1 cellular context compared by ENCODE assay signal in the genomic region with DNA sequence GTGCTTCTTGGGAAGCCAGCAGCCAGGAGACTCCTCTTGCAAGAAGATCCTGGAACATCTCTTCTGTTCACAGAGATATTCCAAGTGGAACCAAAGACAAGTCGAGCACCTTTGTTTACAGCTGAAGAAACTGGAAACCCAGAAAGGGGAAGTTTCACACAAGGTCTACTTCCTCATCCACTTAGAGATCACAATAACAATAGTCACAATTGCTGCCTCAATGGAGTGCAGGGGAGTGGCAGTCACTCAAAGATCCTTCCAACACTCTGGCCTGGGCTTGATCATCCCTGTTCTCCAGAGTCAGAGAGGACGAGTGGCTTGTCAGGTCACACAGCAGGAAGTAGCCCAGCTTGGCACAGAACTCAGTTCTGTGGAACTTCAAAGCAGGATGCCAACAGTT.
TF ChIP-seq lines count a peak whose summit lies in the region.

No MANE protein-coding gene starts in this region.

TF ChIP-seq in H1, 55 proteins besides CTCF, POLR2A, EP300 and RAD21 (continued from another document):
- TF ChIP-seq POU5F1 (IDR thresholded peaks at IDR 0.05; ENCODE audit: low read depth, low read length): no peak
